8 cellular contexts compared by ENCODE assay signal in the genomic region with DNA sequence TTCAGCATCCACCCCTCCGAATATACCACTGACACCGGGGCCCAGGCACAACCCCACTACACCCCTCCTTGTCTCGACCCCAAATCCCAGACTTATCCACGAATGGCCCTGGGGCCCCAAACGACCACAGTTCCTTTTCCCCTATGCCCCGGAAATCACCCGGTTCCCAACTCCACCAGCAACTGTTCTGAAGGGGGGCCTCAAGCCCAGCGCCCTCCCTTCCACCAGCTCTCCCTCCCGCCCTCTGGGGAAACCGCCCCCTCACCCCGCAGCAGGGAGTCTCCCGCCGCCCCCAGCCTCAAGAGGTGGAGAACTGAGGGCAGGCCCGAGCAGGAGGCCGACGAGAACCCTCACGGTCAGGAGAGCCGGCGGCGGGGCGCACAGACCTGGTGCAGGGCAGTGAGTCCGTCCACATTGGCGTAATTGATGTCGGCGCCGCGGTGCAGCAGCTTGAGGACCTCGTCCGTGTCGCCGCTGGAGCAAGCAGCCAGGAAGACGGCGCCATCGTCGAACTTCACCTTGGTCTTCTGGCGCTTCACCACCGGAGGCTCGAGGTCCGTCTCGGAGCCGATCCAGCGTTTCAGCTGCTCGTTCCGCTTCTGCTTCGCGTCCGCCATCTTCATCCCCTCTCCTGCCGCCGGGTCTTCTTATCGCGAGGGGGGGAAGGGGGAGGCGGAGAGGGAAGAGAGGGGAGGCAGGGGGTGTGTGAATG. TPM values are rescaled to one million over a fixed set of nuclear protein-coding genes. Genes with fewer than 3 reads are reported as not detected.
DNase-seq lines count a peak whose midpoint lies in the region; ATAC-seq and TF ChIP-seq lines count a peak whose summit lies in the region.

No MANE protein-coding gene starts in this region.

- DNase-seq in GM13976 (ENCODE audit: low spot score) (peak; percentile 35), NOMO-1 treated with dmso at 0.1 percent for 144 hours (lab: John Stamatoyannopoulos, UW; ENCODE audit: unreplicated experiment) (peak; percentile 50), glutamatergic neuron (peak; percentile 62)
- DNase-seq in activated naive CD4-positive, alpha-beta T cell treated with anti-CD3 and anti-CD28 coated beads for 36 hours, result peak; percentile 57

- peak overlapping the region; percentile 79 for H3K9ac ChIP-seq in parathyroid adenoma

- no peaks in the 10 kb centered on the region for H3K27me3 Mint-ChIP-seq in activated naive CD4-positive, alpha-beta T cell treated with anti-CD3 and anti-CD28 coated beads for 36 hours (ENCODE audit: low read depth)
- H3K27me3 Mint-ChIP-seq in glutamatergic neuron (ENCODE audit: unreplicated experiment), result peaks cover 12% of the 10 kb centered on the region

- intact Hi-C loops in activated naive CD4-positive, alpha-beta T cell treated with anti-CD3 and anti-CD28 coated beads for 36 hours (cut with micrococcal nuclease), result loop anchor here (1.0 kb wide), 2 partner anchors 47 to 252 kb away; no protein-coding TSS in a partner anchor

- no peak for TF ChIP-seq CTCF in 22Rv1 (IDR thresholded peaks at IDR 0.05)
- no peak for TF ChIP-seq CTCF in GM13976 (IDR thresholded peaks at IDR 0.05; ENCODE audit: borderline replicate concordance, control extremely low read depth, extremely low read depth, insufficient read depth, missing control alignments)
- TF ChIP-seq CTCF in glutamatergic neuron (IDR thresholded peaks at IDR 0.05; ENCODE audit: partially characterized antibody, unreplicated experiment), result no peak
- TF ChIP-seq CTCF in parathyroid adenoma (IDR thresholded peaks at IDR 0.05), result no peak

- H3K27ac ChIP-seq in 22Rv1, result peak overlapping the region; percentile 87
- peak overlapping the region; percentile 92 for H3K27ac ChIP-seq in parathyroid adenoma
- peak overlapping the region; percentile 95 for H3K27ac ChIP-seq in urinary bladder (ENCODE audit: low read depth)

- H3K4me1 ChIP-seq in parathyroid adenoma, result peaks cover 4% of the 10 kb centered on the region
- no peaks in the 10 kb centered on the region for H3K4me1 ChIP-seq in urinary bladder (ENCODE audit: insufficient read depth)

- H3K9me3 ChIP-seq in parathyroid adenoma (ENCODE audit: control insufficient read depth, low read length), result no peaks in the 10 kb centered on the region

- H3K36me3 ChIP-seq in parathyroid adenoma (ENCODE audit: control insufficient read depth, insufficient read depth, low read length) (no peaks in the 10 kb centered on the region), urinary bladder (ENCODE audit: insufficient read depth) (no peaks in the 10 kb centered on the region)

- H3K9me3 Mint-ChIP-seq in activated naive CD4-positive, alpha-beta T cell treated with anti-CD3 and anti-CD28 coated beads for 36 hours, result no peaks in the 10 kb centered on the region
- H3K9me3 Mint-ChIP-seq in glutamatergic neuron (ENCODE audit: unreplicated experiment), result peaks cover 13% of the 10 kb centered on the region

- H3K36me3 Mint-ChIP-seq in activated naive CD4-positive, alpha-beta T cell treated with anti-CD3 and anti-CD28 coated beads for 36 hours (ENCODE audit: low read depth), result peaks cover 1% of the 10 kb centered on the region
- H3K36me3 Mint-ChIP-seq in glutamatergic neuron (ENCODE audit: unreplicated experiment), result no peaks in the 10 kb centered on the region

- peak; percentile 16 for ATAC-seq in HG02981 (IDR thresholded peaks at IDR 0.05; ENCODE audit: unreplicated experiment)

- in situ Hi-C loops in GM13976 (cut with MboI; ENCODE audit: low sequenced_read_pairs, unreplicated experiment), result no loop called here

- peak overlapping the region; percentile 90 for H2AFZ ChIP-seq in parathyroid adenoma

- H3K4me3 Mint-ChIP-seq in activated naive CD4-positive, alpha-beta T cell treated with anti-CD3 and anti-CD28 coated beads for 36 hours, result peak overlapping the region; percentile 98
- peak overlapping the region; percentile 99 for H3K4me3 Mint-ChIP-seq in glutamatergic neuron (ENCODE audit: unreplicated experiment)

- H3K4me3 ChIP-seq in parathyroid adenoma (ENCODE audit: low read depth, low read length) (peak overlapping the region; percentile 96), urinary bladder (ENCODE audit: low read depth, low read length) (peak overlapping the region; percentile 89)

- no peaks in the 10 kb centered on the region for H3K27me3 ChIP-seq in parathyroid adenoma (ENCODE audit: control insufficient read depth, insufficient read depth, low read length)

- peaks cover 24% of the 10 kb centered on the region for H3K79me2 ChIP-seq in parathyroid adenoma

- WGBS in urinary bladder, result under 1% methylated on average over 52 of the region's 52 CpGs

- H3K4me1 Mint-ChIP-seq in activated naive CD4-positive, alpha-beta T cell treated with anti-CD3 and anti-CD28 coated beads for 36 hours (ENCODE audit: low read depth), result peaks cover 32% of the 10 kb centered on the region
- peaks cover 9% of the 10 kb centered on the region for H3K4me1 Mint-ChIP-seq in glutamatergic neuron (ENCODE audit: low read depth, unreplicated experiment)

- peak overlapping the region; percentile 98 for H3K27ac Mint-ChIP-seq in activated naive CD4-positive, alpha-beta T cell treated with anti-CD3 and anti-CD28 coated beads for 36 hours
- H3K27ac Mint-ChIP-seq in glutamatergic neuron (ENCODE audit: unreplicated experiment), result peak overlapping the region; percentile 95

- CTCF ChIA-PET in activated naive CD4-positive, alpha-beta T cell treated with anti-CD3 and anti-CD28 coated beads for 36 hours (lab: Charles Lee), result no interaction called here

- H3K4me2 ChIP-seq in parathyroid adenoma (ENCODE audit: low read length), result peak overlapping the region; percentile 71

RNA-seq across cellular contexts. Expression of gene PPP1R12A, which starts 0.4 kb away (rescaled TPM):
- 10 to 100 TPM; 56.3 to 63.3 TPM for total RNA-seq in activated naive CD4-positive, alpha-beta T cell treated with anti-CD3 and anti-CD28 coated beads for 36 hours
- total RNA-seq in glutamatergic neuron (ENCODE audit: unreplicated experiment) (56.8 TPM), urinary bladder (668 TPM)
- polyA plus RNA-seq in urinary bladder, result 177 TPM

Comparison
In these comparisons a context has a peak if more than half of its experiments do, and no peak if none do; other contexts are left out.
1. Peak in every context shown above with its lines: DNase-seq, ATAC-seq, H3K4me3 ChIP-seq and H3K27ac ChIP-seq.
2. RNA of gene PPP1R12A, which starts 0.4 kb away (total RNA-seq): 668 TPM in urinary bladder (single experiment); 56.3 to 63.3 TPM in activated naive CD4-positive, alpha-beta T cell treated with anti-CD3 and anti-CD28 coated beads for 36 hours and 56.8 TPM in glutamatergic neuron (single experiment); every median in the first group is over 10 times any median in the second.